ENCODE assay signal across 8 cellular contexts in genomic region chr2:189287982-189288494, GRCh38.
A peak's percentile ranks its signal among the peaks of the same experiment; 100 is the strongest.
DNase-seq lines count a peak whose midpoint lies in the region; ATAC-seq, FAIRE-seq and TF ChIP-seq lines count a peak whose summit lies in the region.

No MANE protein-coding gene starts in this region.

- no TSS peak for BruUV-seq in OCI-LY7 (replicated peaks; lab: Mats Ljungman, UMichigan)

- H3K4ac ChIP-seq in H1 (replicated peaks; ENCODE audit: insufficient read length, low read depth, low read length), result no peak overlapping the region

- intact Hi-C loops in CD8-positive, alpha-beta T cell (cut with DNase I, micrococcal nuclease), result loop anchor here (1.0 to 5.0 kb wide), 4 partner anchors 124 to 194 kb away; no protein-coding TSS in a partner anchor
- intact Hi-C loops in OCI-LY7 (cut with micrococcal nuclease; ENCODE audit: unreplicated experiment), result no loop called here

- no peak overlapping the region for H2BK120ac ChIP-seq in H1 (replicated peaks; ENCODE audit: low read depth, low read length)

- H3K23me2 ChIP-seq in H1 (ENCODE audit: low read depth, low read length), result peaks cover 1% of the 10 kb centered on the region; the same call in 1 of the 2 replicates

- no peak overlapping the region for H3K4me3 Mint-ChIP-seq in CD8-positive, alpha-beta T cell
- H3K4me3 Mint-ChIP-seq in nephron progenitor cell, result no peak overlapping the region

- CTCF ChIA-PET in CD8-positive, alpha-beta T cell (lab: Charles Lee), result interaction anchor here (0.8 to 2.4 kb wide), 8 partner anchors 10 to 194 kb away, joined by 3 to 12 read pairs (median 4); no protein-coding TSS in a partner anchor
- CTCF ChIA-PET in OCI-LY7 (lab: Charles Lee; ENCODE audit: unreplicated experiment) (no interaction called here), H1 (lab: Charles Lee; ENCODE audit: partially characterized antibody) (interaction anchor here (0.6 to 3.7 kb wide), 9 partner anchors 9 to 763 kb away, joined by 3 to 15 read pairs (median 4); no protein-coding TSS in a partner anchor)

- H2AK5ac ChIP-seq in H1 (ENCODE audit: low read depth, low read length), result no peak overlapping the region

- WGBS in H1 (ENCODE audit: extremely low coverage in 1 of 2, insufficient coverage in 1 of 2, insufficient read length in 1 of 2, insufficient replicate concordance in 2 of 2, low coverage in 1 of 2, low lambda C conversion rate in 2 of 2, missing lambda C conversion rate in 1 of 2), 2 experiments, result 23% methylated on average over 1 of the region's 1 CpG; no CpG with 5 or more reads in 1 of the 2 experiments

- no peak overlapping the region for H4K91ac ChIP-seq in H1 (replicated peaks; ENCODE audit: insufficient read length, low read length)

- no peak overlapping the region for H3K56ac ChIP-seq in H1 (replicated peaks; ENCODE audit: insufficient read length, low read depth, low read length)

- H3K79me1 ChIP-seq in H1 (ENCODE audit: low read depth, low read length), result no peaks in the 10 kb centered on the region

- peak; percentile 94 for FAIRE-seq in H1 (lab: Jason Lieb, UNC)

- H3K4me2 ChIP-seq in OCI-LY7 (ENCODE audit: low read length) (no peak overlapping the region), H1 (ENCODE audit: insufficient read depth in 1 of 2, low read depth in 2 of 2, low read length in 2 of 2) (no peak overlapping the region)

- no peak overlapping the region for H3K14ac ChIP-seq in H1 (ENCODE audit: insufficient read length)

- peaks cover 11% of the 10 kb centered on the region for H3K4me1 Mint-ChIP-seq in CD8-positive, alpha-beta T cell (ENCODE audit: low read depth)
- H3K4me1 Mint-ChIP-seq in nephron progenitor cell, result peaks cover 20% of the 10 kb centered on the region

- H3K27ac ChIP-seq in CD8-positive, alpha-beta T cell (ENCODE audit: low read depth, low read length), result no peak overlapping the region
- H3K27ac ChIP-seq in OCI-LY7 (ENCODE audit: low read depth, low read length, poor library complexity, severe bottlenecking), result no peak overlapping the region
- H3K27ac ChIP-seq in H1 (ENCODE audit: low read depth, low read length), result no peak overlapping the region

- TF ChIP-seq CTCF in CD8-positive, alpha-beta T cell (IDR thresholded peaks at IDR 0.05), result peak; percentile 41
- peak; percentile 64 for TF ChIP-seq CTCF in OCI-LY7 (conservative IDR thresholded peaks at IDR 0.05; ENCODE audit: low read length)
- peak in 2 of 3 experiments; percentile 41 to 50; a peak in 2 of 4 replicates for TF ChIP-seq CTCF in H1 (IDR thresholded peaks at IDR 0.05; ENCODE audit: control extremely low read depth in 1 of 3, insufficient read depth in 1 of 3, low read depth in 1 of 3, low read length in 3 of 3)
- TF ChIP-seq CTCF in nephron progenitor cell (IDR thresholded peaks at IDR 0.05), result peak; percentile 45

- H3K27me3 Mint-ChIP-seq in CD8-positive, alpha-beta T cell (ENCODE audit: low read depth), result no peaks in the 10 kb centered on the region
- no peaks in the 10 kb centered on the region for H3K27me3 Mint-ChIP-seq in nephron progenitor cell (ENCODE audit: low read depth, poor library complexity)

- no peak overlapping the region for H3K23ac ChIP-seq in H1 (ENCODE audit: insufficient read length)

- no peak overlapping the region for H2BK12ac ChIP-seq in H1 (ENCODE audit: low read depth, low read length)

- H3K79me2 ChIP-seq in OCI-LY7 (ENCODE audit: insufficient read depth, low read depth, low read length), result no peaks in the 10 kb centered on the region
- no peaks in the 10 kb centered on the region for H3K79me2 ChIP-seq in H1 (ENCODE audit: control insufficient read depth in 1 of 2, insufficient read depth in 2 of 2, low read length in 2 of 2)

- H3K27ac Mint-ChIP-seq in CD8-positive, alpha-beta T cell, result no peak overlapping the region
- peak overlapping the region; percentile 77 for H3K27ac Mint-ChIP-seq in nephron progenitor cell

- TF ChIP-seq POLR2A in H1 (IDR thresholded peaks at IDR 0.05; ENCODE audit: control extremely low read depth in 1 of 2, low read depth in 2 of 2, low read length in 2 of 2), result no peak

- no peak overlapping the region for H4K8ac ChIP-seq in H1 (ENCODE audit: extremely low read depth, insufficient read depth, low read length)

- H3K4me3 ChIP-seq in CD8-positive, alpha-beta T cell (ENCODE audit: low read depth, low read length), result no peak overlapping the region
- H3K4me3 ChIP-seq in OCI-LY7 (ENCODE audit: low read depth, low read length, poor library complexity, severe bottlenecking) (no peak overlapping the region), H1 (ENCODE audit: extremely low read depth in 1 of 4, insufficient read depth in 2 of 4, low read depth in 3 of 4, low read length in 4 of 4) (no peak overlapping the region)

- no peak overlapping the region for H2BK20ac ChIP-seq in H1 (ENCODE audit: low read length)

- H3K18ac ChIP-seq in H1 (ENCODE audit: extremely low read depth, low read length), result no peak overlapping the region

- no peak overlapping the region for H2BK5ac ChIP-seq in H1 (ENCODE audit: low read depth, low read length)

- no peak for ATAC-seq in CD8-positive, alpha-beta T cell
- ATAC-seq in GM18867 (IDR thresholded peaks at IDR 0.05; ENCODE audit: unreplicated experiment) (peak; percentile 91), HG03159 (IDR thresholded peaks at IDR 0.05; ENCODE audit: unreplicated experiment) (peak; percentile 82)

- TF ChIP-seq RAD21 in H1 (IDR thresholded peaks at IDR 0.05 in 1 of 2, conservative IDR thresholded peaks at IDR 0.05 in 1 of 2; ENCODE audit: low read depth in 2 of 2, low read length in 2 of 2), result peak; percentile 68 to 70

- no peaks in the 10 kb centered on the region for H3K36me3 Mint-ChIP-seq in CD8-positive, alpha-beta T cell
- peaks cover 20% of the 10 kb centered on the region for H3K36me3 Mint-ChIP-seq in nephron progenitor cell (ENCODE audit: low read depth)

- no peaks in the 10 kb centered on the region for H3K9me3 Mint-ChIP-seq in CD8-positive, alpha-beta T cell
- H3K9me3 Mint-ChIP-seq in nephron progenitor cell, result peaks cover 27% of the 10 kb centered on the region

- H2AFZ ChIP-seq in OCI-LY7 (ENCODE audit: low read length), result no peak overlapping the region
- no peak overlapping the region for H2AFZ ChIP-seq in H1 (ENCODE audit: low read length)

- H3K9me2 ChIP-seq in OCI-LY7 (ENCODE audit: insufficient read depth, low read length), result no peaks in the 10 kb centered on the region

- H4K20me1 ChIP-seq in OCI-LY7 (ENCODE audit: insufficient read depth, low read length) (no peaks in the 10 kb centered on the region), H1 (replicated peaks in 1 of 2; ENCODE audit: control insufficient read depth in 1 of 2, insufficient read depth in 2 of 2, low read length in 2 of 2) (no peaks in the 10 kb centered on the region)

- no peak overlapping the region for H3K9ac ChIP-seq in H1 (replicated peaks in 1 of 4; ENCODE audit: extremely low read depth in 1 of 4, low read depth in 3 of 4, low read length in 3 of 4)

- no peaks in the 10 kb centered on the region for H3K36me3 ChIP-seq in CD8-positive, alpha-beta T cell (ENCODE audit: insufficient read depth, low read length)
- H3K36me3 ChIP-seq in OCI-LY7 (ENCODE audit: insufficient read depth, low read length) (no peaks in the 10 kb centered on the region), H1 (ENCODE audit: control insufficient read depth in 2 of 4, insufficient read depth in 4 of 4, low read length in 3 of 4) (no peaks in the 10 kb centered on the region)

- no peaks in the 10 kb centered on the region for H3K9me3 ChIP-seq in CD8-positive, alpha-beta T cell (ENCODE audit: low read length)
- H3K9me3 ChIP-seq in OCI-LY7 (ENCODE audit: low read length) (no peaks in the 10 kb centered on the region), H1 (ENCODE audit: insufficient read depth in 2 of 2, low read depth in 1 of 2, low read length in 1 of 2) (no peaks in the 10 kb centered on the region)

- H3K4me1 ChIP-seq in CD8-positive, alpha-beta T cell (ENCODE audit: insufficient read depth, low read length), result peaks cover 4% of the 10 kb centered on the region
- H3K4me1 ChIP-seq in OCI-LY7 (ENCODE audit: insufficient read depth, low read length, poor library complexity, severe bottlenecking) (no peaks in the 10 kb centered on the region), H1 (replicated peaks in 1 of 4; ENCODE audit: control insufficient read depth in 3 of 4, insufficient read depth in 4 of 4, low read length in 3 of 4) (no peaks in the 10 kb centered on the region)

- H2BK15ac ChIP-seq in H1 (ENCODE audit: low read length), result no peak overlapping the region

- no peak for DNase-seq in CD8-positive, alpha-beta T cell
- DNase-seq in OCI-LY7 (ENCODE audit: low spot score) (no peak), H1 (ENCODE audit: low read depth in 1 of 2, low spot score in 2 of 2) (no peak), nephron progenitor cell (no peak), islet precursor cell (no peak)
- DNase-seq in activated CD4-positive, alpha-beta T cell treated with anti-CD3 and anti-CD28 coated beads, Interleukin-2, amount 50 U/mL, for 1 hour, result no peak

- TF ChIP-seq EP300 in H1 (IDR thresholded peaks at IDR 0.05; ENCODE audit: borderline replicate concordance in 1 of 2, low read depth in 2 of 2, low read length in 2 of 2), result no peak

- H3K27me3 ChIP-seq in CD8-positive, alpha-beta T cell (ENCODE audit: insufficient read depth, low read length), result no peaks in the 10 kb centered on the region
- H3K27me3 ChIP-seq in H1 (replicated peaks in 1 of 4; ENCODE audit: control insufficient read depth in 3 of 4, extremely low read depth in 1 of 4, insufficient read depth in 3 of 4, low read length in 3 of 4), result no peaks in the 10 kb centered on the region

- no peak overlapping the region for H4K5ac ChIP-seq in H1 (ENCODE audit: insufficient read length, low read depth, low read length)

- POLR2A ChIA-PET in CD8-positive, alpha-beta T cell (lab: Charles Lee), result interaction anchor here (0.5 kb wide), 1 partner anchor 357 kb away, joined by 3 read pairs; no protein-coding TSS in a partner anchor
- POLR2A ChIA-PET in OCI-LY7 (lab: Charles Lee), result interaction anchor here (0.6 kb wide), 1 partner anchor 1288 kb away, joined by 8 read pairs; no protein-coding TSS in a partner anchor
- POLR2A ChIA-PET in H1 (lab: Charles Lee; ENCODE audit: partially characterized antibody), result no interaction called here

TF ChIP-seq in H1, 55 proteins besides CTCF, POLR2A, EP300 and RAD21 (continues in another document):
- TF ChIP-seq CBX5 (IDR thresholded peaks at IDR 0.05; ENCODE audit: low read depth, low read length), result no peak
- no peak for TF ChIP-seq TAF1 (IDR thresholded peaks at IDR 0.05; ENCODE audit: low read depth, low read length)
- no peak for TF ChIP-seq EGR1 (IDR thresholded peaks at IDR 0.05; ENCODE audit: borderline replicate concordance, low read depth, low read length)
- no peak for TF ChIP-seq PHF8 (conservative IDR thresholded peaks at IDR 0.05; ENCODE audit: low read depth, low read length)
- TF ChIP-seq SIX5 (IDR thresholded peaks at IDR 0.05; ENCODE audit: low read depth, low read length), result no peak
- no peak for TF ChIP-seq KDM4A (IDR thresholded peaks at IDR 0.05; ENCODE audit: low read depth, low read length, severe bottlenecking)
- TF ChIP-seq CEBPB (IDR thresholded peaks at IDR 0.05; ENCODE audit: low read depth, low read length), result no peak
- TF ChIP-seq HDAC2 (IDR thresholded peaks at IDR 0.05; ENCODE audit: borderline replicate concordance in 1 of 2, low read depth in 2 of 2, low read length in 2 of 2), result no peak
- TF ChIP-seq HDAC6 (IDR thresholded peaks at IDR 0.05; ENCODE audit: low read depth, low read length), result no peak
